ENCODE assay signal across 1 cellular context in the genomic region with DNA sequence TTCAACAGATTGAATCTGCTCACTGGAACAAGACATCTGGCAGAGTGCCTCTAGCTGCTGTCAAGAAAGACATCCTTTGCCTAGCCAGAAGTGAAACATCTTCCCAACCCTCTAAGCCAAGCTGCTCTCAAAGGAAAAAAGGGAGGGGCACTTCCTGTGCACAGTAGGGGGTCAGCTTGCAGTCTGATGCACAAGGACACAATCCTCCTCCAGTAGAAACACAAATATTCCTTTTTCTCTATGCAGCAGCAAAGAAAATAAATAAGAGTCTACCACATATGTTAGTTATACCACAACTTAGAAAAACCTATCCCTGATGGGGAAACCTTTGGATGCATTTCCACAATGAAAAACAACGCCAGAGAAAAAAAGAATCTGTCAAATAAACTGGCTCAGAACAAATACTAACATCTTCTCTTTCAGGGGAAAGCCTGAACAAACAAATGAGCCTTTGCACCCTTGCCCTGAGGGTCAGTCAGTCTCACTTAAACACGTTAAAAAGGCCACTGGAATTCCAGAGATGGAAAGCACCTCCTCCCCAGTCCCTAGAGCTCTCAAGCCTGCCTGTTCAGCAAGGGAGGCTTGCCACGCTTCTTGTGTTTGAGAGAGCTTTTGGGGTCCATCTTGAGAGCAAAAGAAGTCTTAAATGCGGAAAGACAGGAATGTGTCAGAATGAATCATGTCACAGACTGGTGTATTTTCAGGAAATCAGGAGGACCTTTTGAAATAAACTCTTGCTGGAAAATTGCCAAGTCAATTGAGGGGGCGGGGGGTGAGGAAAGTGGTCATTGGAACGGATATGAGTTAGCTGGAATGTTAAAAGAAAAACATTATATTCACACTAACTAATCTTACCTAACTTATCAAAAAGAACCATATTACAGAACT.
TF ChIP-seq lines count a peak whose summit lies in the region.

No MANE protein-coding gene starts in this region.

TF ChIP-seq in SK-N-SH, 30 proteins besides CTCF, POLR2A, EP300 and RAD21 (continued from another document):
- 0 out of 2 replicates have a peak, but pooled peaks have one; percentile 11 for TF ChIP-seq ELF1 (IDR thresholded peaks at IDR 0.05)
- peak; percentile 67; the same call in 1 of the 2 replicates for TF ChIP-seq JUND (IDR thresholded peaks at IDR 0.05)
- peak; percentile 60 for TF ChIP-seq RCOR1 (IDR thresholded peaks at IDR 0.05; ENCODE audit: low read length)
- TF ChIP-seq POLR2AphosphoS5 (IDR thresholded peaks at IDR 0.05; ENCODE audit: low read depth, low read length): peak; percentile 54
- TF ChIP-seq FOXJ3 (CRISPR knock-in tag; IDR thresholded peaks at IDR 0.05): no peak
- TF ChIP-seq RXRA (IDR thresholded peaks at IDR 0.05; ENCODE audit: borderline replicate concordance, low read depth): peak; percentile 73; the same call in 1 of the 2 replicates
- TF ChIP-seq GABPA (IDR thresholded peaks at IDR 0.05; ENCODE audit: low read depth): no peak; the same call in 1 of the 2 replicates
- TF ChIP-seq, protein P1, sequence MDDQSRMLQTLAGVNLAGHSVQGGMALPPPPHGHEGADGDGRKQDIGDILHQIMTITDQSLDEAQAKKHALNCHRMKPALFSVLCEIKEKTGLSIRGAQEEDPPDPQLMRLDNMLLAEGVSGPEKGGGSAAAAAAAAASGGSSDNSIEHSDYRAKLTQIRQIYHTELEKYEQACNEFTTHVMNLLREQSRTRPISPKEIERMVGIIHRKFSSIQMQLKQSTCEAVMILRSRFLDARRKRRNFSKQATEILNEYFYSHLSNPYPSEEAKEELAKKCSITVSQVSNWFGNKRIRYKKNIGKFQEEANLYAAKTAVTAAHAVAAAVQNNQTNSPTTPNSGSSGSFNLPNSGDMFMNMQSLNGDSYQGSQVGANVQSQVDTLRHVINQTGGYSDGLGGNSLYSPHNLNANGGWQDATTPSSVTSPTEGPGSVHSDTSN (IDR thresholded peaks at IDR 0.05): peak; percentile 93
